ENCODE assay signal across 15 cellular contexts in the genomic region with DNA sequence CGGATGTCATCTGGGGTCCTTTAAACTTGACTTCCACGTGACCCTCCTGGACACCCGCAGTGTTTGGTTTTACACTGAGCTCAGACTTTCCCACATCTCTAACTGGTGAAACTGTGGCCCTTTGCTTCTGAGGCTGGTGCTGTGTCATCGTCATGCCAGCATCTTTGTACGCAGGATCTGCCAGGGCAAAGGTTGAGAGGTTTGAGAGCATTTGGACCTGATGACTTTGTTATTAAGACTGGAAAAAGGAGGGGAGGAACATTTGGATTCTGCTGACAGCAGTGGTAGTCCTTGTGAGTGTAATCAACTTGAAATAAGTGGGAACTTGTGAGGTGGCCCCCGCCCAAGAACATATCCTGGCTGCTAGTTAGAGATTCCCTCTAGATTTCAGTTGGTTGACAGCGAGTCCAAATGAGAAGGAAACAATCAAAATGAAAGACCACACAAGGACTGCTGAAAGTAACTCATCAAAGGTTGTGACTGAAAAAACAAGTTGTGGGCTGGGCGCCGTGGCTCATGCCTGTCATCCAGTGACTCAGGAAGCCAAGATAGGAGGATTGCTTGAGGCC.
DNase-seq lines count a peak whose midpoint lies in the region; ATAC-seq and TF ChIP-seq lines count a peak whose summit lies in the region.
"Had no signal": no experiment of that assay in that cellular context is flagged by ENCODE, and none has a peak within 500 bp of the region (broad histone marks: within the 10 kb centered on the region; RNA-seq: fewer than 3 reads in every experiment).

No MANE protein-coding gene starts in this region.

- no peaks in the 10 kb centered on the region for H3K4me1 ChIP-seq in testis
- H3K4me1 ChIP-seq: sigmoid colon had no signal

- no peak for TF ChIP-seq POLR2A in testis (IDR thresholded peaks at IDR 0.05)

- H3K9me3 ChIP-seq in testis: no peaks in the 10 kb centered on the region
- H3K9me3 ChIP-seq: suprapubic skin had no signal

- 71 to 83% methylated on average over 9 of the region's 9 CpGs for WGBS in testis, 2 donors

- no peaks in the 10 kb centered on the region for H3K36me3 ChIP-seq in testis (ENCODE audit: low read depth, missing control alignments)
- H3K36me3 ChIP-seq: sigmoid colon had no signal

- peak; percentile 7 for DNase-seq in left cardiac atrium
- DNase-seq in cardiac septum (ENCODE audit: low spot score): no peak
- peak; percentile 37 for DNase-seq in activated T-helper 9 cell treated with anti-CD3 and anti-CD28 coated beads, Interleukin-2, amount 50 U/mL, for 16 hours (ENCODE audit: low read depth)
- DNase-seq in medulla oblongata (ENCODE audit: extremely low spot score): peak; percentile 66
- peak; percentile 52 for DNase-seq in testis
- DNase-seq in COR-L47 (lab: John Stamatoyannopoulos, UW): no peak
- DNase-seq in AG08396 (ENCODE audit: low spot score): no peak
- DNase-seq: activated B cell treated with CpG ODN at 0.5 μM for 24 hours, IMR-90, mesendoderm, NCI-H2081, RPMI8226, sigmoid colon had no signal

- ATAC-seq in left cardiac atrium (no peak), HG02870 (IDR thresholded peaks at IDR 0.05; ENCODE audit: unreplicated experiment) (no peak)

- intact Hi-C loops in left cardiac atrium (cut with DNase I) (loop anchor here in 1 of 2 donors (5.0 kb wide), 1 partner anchor 103 kb away; the partner anchor contains the start of gene KIAA1671), cardiac septum (cut with DNase I) (no loop called here), testis (cut with DNase I; ENCODE audit: low total_unique reads) (no loop called here)

- H3K27ac ChIP-seq in testis: no peak overlapping the region
- H3K27ac ChIP-seq: sigmoid colon, suprapubic skin had no signal

- no peaks in the 10 kb centered on the region for H3K27me3 ChIP-seq in testis
- H3K27me3 ChIP-seq: sigmoid colon, suprapubic skin had no signal

- H3K4me3 ChIP-seq in testis: no peak overlapping the region
- H3K4me3 ChIP-seq: sigmoid colon, suprapubic skin had no signal

- no peak for TF ChIP-seq CTCF in testis (IDR thresholded peaks at IDR 0.05)

Comparison
In these comparisons a context has a peak if more than half of its experiments do, and no peak if none do; other contexts are left out.
1. DNase-seq: peak in left cardiac atrium (single experiment), activated T-helper 9 cell treated with anti-CD3 and anti-CD28 coated beads, Interleukin-2, amount 50 U/mL, for 16 hours (single experiment), medulla oblongata (single experiment) and testis (single experiment); none in cardiac septum (single experiment), COR-L47 (single experiment) and AG08396 (single experiment).